In the genomic region with DNA sequence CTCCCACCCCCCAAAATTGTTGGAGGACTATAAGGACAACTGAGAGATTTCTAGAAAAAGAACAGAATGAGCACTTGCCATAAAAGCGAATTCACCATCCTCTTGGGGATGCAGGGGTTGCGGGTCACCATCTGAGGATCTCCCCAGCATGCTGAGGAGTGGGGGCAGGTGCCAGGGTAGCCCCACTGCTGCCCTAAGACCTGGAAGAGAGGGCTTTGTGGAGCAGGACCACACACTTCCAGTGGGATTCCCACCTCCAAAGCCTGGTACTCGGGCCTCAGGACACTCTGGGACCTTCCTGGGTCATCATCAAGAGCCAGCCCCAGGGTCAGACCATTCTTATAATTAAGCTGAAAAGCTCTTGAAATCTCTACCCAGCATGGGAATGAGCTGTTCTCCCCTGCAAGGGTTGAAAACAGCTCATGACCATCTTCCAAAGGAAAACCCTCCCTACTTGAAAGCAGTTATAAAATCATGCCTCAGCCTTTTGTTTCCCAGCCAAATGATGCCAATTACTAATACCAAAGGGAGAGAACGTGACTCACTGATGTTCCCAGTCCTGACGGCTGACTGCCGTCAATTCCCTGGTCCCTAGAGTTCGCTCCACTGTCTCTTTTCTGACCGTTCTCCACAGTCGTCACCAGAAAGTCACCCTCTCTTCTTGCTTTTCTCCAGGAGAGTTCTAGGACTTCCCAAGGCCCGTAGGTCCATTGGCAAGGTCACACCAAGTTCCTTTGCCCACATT, we compare ENCODE assay signal across 17 cellular contexts.
DNase-seq lines count a peak whose midpoint lies in the region; ATAC-seq and TF ChIP-seq lines count a peak whose summit lies in the region.
"Had no signal": no experiment of that assay in that cellular context is flagged by ENCODE, and none has a peak within 500 bp of the region (broad histone marks: within the 10 kb centered on the region; RNA-seq: fewer than 3 reads in every experiment).

No MANE protein-coding gene starts in this region.

- no peak for TF ChIP-seq CTCF in AG10803 (conservative IDR thresholded peaks at IDR 0.05; ENCODE audit: low read length)

- ATAC-seq in GM19452 (IDR thresholded peaks at IDR 0.05; ENCODE audit: unreplicated experiment): no peak
- ATAC-seq in GM18873 (IDR thresholded peaks at IDR 0.05; ENCODE audit: low FRiP score, unreplicated experiment): no peak
- no peak for ATAC-seq in GM21360 (IDR thresholded peaks at IDR 0.05; ENCODE audit: unreplicated experiment)
- ATAC-seq: CD8-positive, alpha-beta T cell; left lobe of liver; Right ventricle myocardium inferior had no signal

- DNase-seq in AG10803 (ENCODE audit: low read depth) (peak; percentile 15), HS-5 (ENCODE audit: low read depth) (peak; percentile 16), amniotic epithelial cell (ENCODE audit: low read depth) (peak; percentile 18), islet precursor cell (peak; percentile 50), mesenteric fat pad (ENCODE audit: low spot score) (no peak)
- DNase-seq: activated CD4-positive, alpha-beta T cell treated with anti-CD3 and anti-CD28 coated beads, Interleukin-2, amount 10 ng/mL, durations not matched to agents 7 days and 5 days; CD8-positive, alpha-beta T cell; NCI-H1930; NK-92 treated with Interleukin-12 subunit alpha and Interleukin-12 subunit beta, amount 100 ng/mL, for 24 hours had no signal

- H3K4me3 ChIP-seq in AG10803 (ENCODE audit: low read length): no peak overlapping the region
- H3K4me3 ChIP-seq: HAP-1, neural progenitor cell, smooth muscle cell had no signal
